Comparison of ENCODE assay signal across 8 cellular contexts in genomic region chr20:21125072-21125848, GRCh38. TPM values are rescaled to one million over a fixed set of nuclear protein-coding genes. Genes with fewer than 3 reads are reported as not detected.
DNase-seq lines count a peak whose midpoint lies in the region; ATAC-seq and TF ChIP-seq lines count a peak whose summit lies in the region.

No MANE protein-coding gene starts in this region.

- in situ Hi-C loops in astrocyte of the spinal cord (cut with HindIII; ENCODE audit: low sequenced_read_pairs): no loop called here

- H3K4me2 ChIP-seq in BLaER1 (peak overlapping the region; percentile 82), skeletal muscle satellite cell (ENCODE audit: low read length) (peak overlapping the region; percentile 99)

- peak overlapping the region; percentile 93 for H3K4me3 ChIP-seq in BLaER1
- H3K4me3 ChIP-seq in astrocyte of the spinal cord (ENCODE audit: low read depth, low read length): peak overlapping the region; percentile 51
- H3K4me3 ChIP-seq in iPS-18c (ENCODE audit: insufficient read depth, low read depth, low read length): peak overlapping the region; percentile 61
- H3K4me3 ChIP-seq in skeletal muscle satellite cell (ENCODE audit: low read length): peak overlapping the region; percentile 82

- H4K20me1 ChIP-seq in BLaER1: no peaks in the 10 kb centered on the region; the same call in 1 of the 2 replicates

- H3K36me3 ChIP-seq in BLaER1 (no peaks in the 10 kb centered on the region), skeletal muscle satellite cell (ENCODE audit: insufficient read depth, low read length) (no peaks in the 10 kb centered on the region)

- DNase-seq in NCI-H446 treated with DMSO at 0.1 percent for 48 hours (lab: John Stamatoyannopoulos, UW) (peak; percentile 47), astrocyte of the spinal cord (ENCODE audit: low read depth, low spot score) (no peak), inferior parietal cortex (ENCODE audit: extremely low spot score) (no peak)

- no peak overlapping the region for H3K27ac ChIP-seq in BLaER1

- TF ChIP-seq CTCF in astrocyte of the spinal cord (IDR thresholded peaks at IDR 0.05; ENCODE audit: low read depth, low read length): no peak

- H3K4me1 ChIP-seq in BLaER1 (peaks cover 20% of the 10 kb centered on the region), skeletal muscle satellite cell (ENCODE audit: control insufficient read depth, insufficient read depth, low read length) (peaks cover 6% of the 10 kb centered on the region)

- peak overlapping the region; percentile 52; the same call in 1 of the 2 replicates for H3K9ac ChIP-seq in BLaER1
- H3K9ac ChIP-seq in skeletal muscle satellite cell (ENCODE audit: low read depth, low read length): peak overlapping the region; percentile 67

- ATAC-seq in GM19023 (IDR thresholded peaks at IDR 0.05; ENCODE audit: unreplicated experiment) (peak; percentile 19), HG03108 (IDR thresholded peaks at IDR 0.05; ENCODE audit: unreplicated experiment) (peak; percentile 13)

- H3K9me3 ChIP-seq in BLaER1 (no peaks in the 10 kb centered on the region), iPS-18c (ENCODE audit: control insufficient read depth, insufficient read depth, low read length) (no peaks in the 10 kb centered on the region), skeletal muscle satellite cell (replicated peaks; ENCODE audit: low read length) (no peaks in the 10 kb centered on the region)

- no peaks in the 10 kb centered on the region for H3K27me3 ChIP-seq in BLaER1
- H3K27me3 ChIP-seq in skeletal muscle satellite cell (ENCODE audit: control insufficient read depth, insufficient read depth, low read length): peaks cover 3% of the 10 kb centered on the region

RNA-seq across cellular contexts. Expression of gene KIZ, which starts 0.6 kb away (rescaled TPM):
- total RNA-seq in skeletal muscle satellite cell (2012; rRNA removed): 8.3 and 13.2 TPM in 2 replicates

RNA-seq across cellular contexts. Expression of gene LINC00237, which starts 19.1 kb away (rescaled TPM):
- total RNA-seq in skeletal muscle satellite cell (2012; rRNA removed): not detected in 2 replicates
